ENCODE assay signal across 11 cellular contexts in genomic region chr10:75407296-75407715, GRCh38. TPM values are rescaled to one million over a fixed set of nuclear protein-coding genes. Genes with fewer than 3 reads are reported as not detected.
A peak's percentile ranks its signal among the peaks of the same experiment; 100 is the strongest.
DNase-seq lines count a peak whose midpoint lies in the region; ATAC-seq, FAIRE-seq and TF ChIP-seq lines count a peak whose summit lies in the region.
"Had no signal": no experiment of that assay in that cellular context is flagged by ENCODE, and none has a peak within 500 bp of the region (broad histone marks: within the 10 kb centered on the region; RNA-seq: fewer than 3 reads in every experiment).

No MANE protein-coding gene starts in this region.

- H3K36me3 Mint-ChIP-seq in activated CD8-positive, alpha-beta T cell treated with anti-CD3 and anti-CD28 coated beads for 36 hours (ENCODE audit: low read depth) = no peaks in the 10 kb centered on the region
- H3K36me3 Mint-ChIP-seq in progenitor cell of endocrine pancreas (ENCODE audit: insufficient read depth) = peaks cover 2% of the 10 kb centered on the region

- peak; percentile 58 for DNase-seq in ELF-1 (ENCODE audit: low read depth, low spot score)
- DNase-seq in activated CD8-positive, alpha-beta T cell treated with anti-CD3 and anti-CD28 coated beads for 36 hours = no peak
- peak in 2 of 3 donors; percentile 59 to 68 for DNase-seq in right cardiac atrium
- DNase-seq in progenitor cell of endocrine pancreas (ENCODE audit: low spot score, unreplicated experiment) = no peak
- no peak for DNase-seq in HTR-8/SVneo (ENCODE audit: insufficient read length, low spot score)
- DNase-seq in effector memory CD4-positive, alpha-beta T cell = no peak
- no peak for DNase-seq in effector CD8-positive, alpha-beta T cell (lab: John Stamatoyannopoulos, UW)
- DNase-seq in SW 1271 (lab: John Stamatoyannopoulos, UW) = no peak

- no peak for TF ChIP-seq CTCF in activated CD8-positive, alpha-beta T cell treated with anti-CD3 and anti-CD28 coated beads for 36 hours (IDR thresholded peaks at IDR 0.05)
- no peak for TF ChIP-seq CTCF in progenitor cell of endocrine pancreas (IDR thresholded peaks at IDR 0.05; ENCODE audit: unreplicated experiment)

- no peak overlapping the region for H3K4me3 ChIP-seq in right cardiac atrium (ENCODE audit: low read length)
- no peak overlapping the region for H3K4me3 ChIP-seq in effector memory CD4-positive, alpha-beta T cell (ENCODE audit: insufficient read depth, low read depth, low read length, poor library complexity, severe bottlenecking)
- H3K4me3 ChIP-seq: mucosa of descending colon had no signal

- H3K27ac Mint-ChIP-seq in activated CD8-positive, alpha-beta T cell treated with anti-CD3 and anti-CD28 coated beads for 36 hours = no peak overlapping the region
- H3K27ac Mint-ChIP-seq in progenitor cell of endocrine pancreas = peak overlapping the region; percentile 78

- H3K4me1 ChIP-seq in right cardiac atrium (ENCODE audit: control insufficient read depth, insufficient read depth, low read length) = no peaks in the 10 kb centered on the region
- peaks cover 29% of the 10 kb centered on the region for H3K4me1 ChIP-seq in effector memory CD4-positive, alpha-beta T cell (ENCODE audit: control insufficient read depth, insufficient read depth, low read length, poor library complexity, severe bottlenecking)

- no peak for ATAC-seq in activated CD8-positive, alpha-beta T cell treated with anti-CD3 and anti-CD28 coated beads for 36 hours
- ATAC-seq in right cardiac atrium = no peak
- ATAC-seq: mucosa of descending colon had no signal

- peaks cover 25% of the 10 kb centered on the region for H3K4me1 Mint-ChIP-seq in activated CD8-positive, alpha-beta T cell treated with anti-CD3 and anti-CD28 coated beads for 36 hours (ENCODE audit: low read depth)
- H3K4me1 Mint-ChIP-seq in progenitor cell of endocrine pancreas (ENCODE audit: low read depth) = peaks cover 32% of the 10 kb centered on the region

- H3K9me3 ChIP-seq in right cardiac atrium (ENCODE audit: control insufficient read depth, low read length) = no peaks in the 10 kb centered on the region
- no peaks in the 10 kb centered on the region for H3K9me3 ChIP-seq in effector memory CD4-positive, alpha-beta T cell (ENCODE audit: control insufficient read depth, low read length)
- H3K9me3 ChIP-seq: mucosa of descending colon had no signal

- no peak overlapping the region for H3K27ac ChIP-seq in right cardiac atrium (ENCODE audit: low read length)
- H3K27ac ChIP-seq in effector memory CD4-positive, alpha-beta T cell (ENCODE audit: insufficient read depth, low read length, poor library complexity, severe bottlenecking) = no peak overlapping the region

- no peaks in the 10 kb centered on the region for H3K9me3 Mint-ChIP-seq in activated CD8-positive, alpha-beta T cell treated with anti-CD3 and anti-CD28 coated beads for 36 hours
- no peaks in the 10 kb centered on the region for H3K9me3 Mint-ChIP-seq in progenitor cell of endocrine pancreas (ENCODE audit: low read depth)

- no peak for FAIRE-seq in HTR-8/SVneo (lab: Jason Lieb, UNC)
- FAIRE-seq: G401.6, TTC549 had no signal

- no peaks in the 10 kb centered on the region for H3K36me3 ChIP-seq in effector memory CD4-positive, alpha-beta T cell (ENCODE audit: control insufficient read depth, insufficient read depth, low read length)

- CTCF ChIA-PET in activated CD8-positive, alpha-beta T cell treated with anti-CD3 and anti-CD28 coated beads for 36 hours (lab: Charles Lee) = interaction anchor here (1.2 kb wide), 1 partner anchor 12 kb away, joined by 3 read pairs; no protein-coding TSS in a partner anchor

- H3K27me3 ChIP-seq in right cardiac atrium (ENCODE audit: control insufficient read depth, insufficient read depth) = no peaks in the 10 kb centered on the region
- peaks cover 65% of the 10 kb centered on the region for H3K27me3 ChIP-seq in effector memory CD4-positive, alpha-beta T cell (replicated peaks; ENCODE audit: control insufficient read depth, insufficient read depth, low read length, poor library complexity, severe bottlenecking)

- WGBS in right cardiac atrium = 80% methylated on average over 33 of the region's 33 CpGs

- intact Hi-C loops in activated CD8-positive, alpha-beta T cell treated with anti-CD3 and anti-CD28 coated beads for 36 hours (cut with micrococcal nuclease) = no loop called here
- intact Hi-C loops in right cardiac atrium (cut with DNase I) = loop anchor here in 3 of 4 donors (10.0 kb wide), 5 partner anchors 207 to 1147 kb away; no protein-coding TSS in a partner anchor

- H3K27me3 Mint-ChIP-seq in activated CD8-positive, alpha-beta T cell treated with anti-CD3 and anti-CD28 coated beads for 36 hours = peaks cover 69% of the 10 kb centered on the region
- H3K27me3 Mint-ChIP-seq in progenitor cell of endocrine pancreas = peaks cover 34% of the 10 kb centered on the region

- peak overlapping the region; percentile 42 for H3K4me3 Mint-ChIP-seq in activated CD8-positive, alpha-beta T cell treated with anti-CD3 and anti-CD28 coated beads for 36 hours
- peak overlapping the region; percentile 63 for H3K4me3 Mint-ChIP-seq in progenitor cell of endocrine pancreas (ENCODE audit: low read depth)

- POLR2A ChIA-PET in activated CD8-positive, alpha-beta T cell treated with anti-CD3 and anti-CD28 coated beads for 36 hours (lab: Charles Lee) = no interaction called here

RNA-seq across cellular contexts. Expression of gene ZNF503, which starts 5.7 kb away (rescaled TPM):
- under 1 TPM; 0.25 to 0.31 TPM for total RNA-seq in activated CD8-positive, alpha-beta T cell treated with anti-CD3 and anti-CD28 coated beads for 36 hours
- total RNA-seq in right cardiac atrium (10 to 100 TPM; 13.2 to 14.6 (median 14.3) TPM), progenitor cell of endocrine pancreas (31.7 and 33.7 TPM in 2 replicates)
- polyA plus RNA-seq in right cardiac atrium = 8.7 TPM

RNA-seq across cellular contexts. Expression of gene LRMDA, which starts 24.1 kb away (rescaled TPM):
- not detected for total RNA-seq in activated CD8-positive, alpha-beta T cell treated with anti-CD3 and anti-CD28 coated beads for 36 hours
- total RNA-seq in right cardiac atrium (10 to 100 TPM; 42.7 to 97.9 (median 55.1) TPM), progenitor cell of endocrine pancreas (6.5 and 9.7 TPM in 2 replicates)
- polyA plus RNA-seq in right cardiac atrium = 48.8 TPM

Comparison
In these comparisons a context has a peak if more than half of its experiments do, and no peak if none do; other contexts are left out.
1. DNase-seq: peak in ELF-1 (single experiment) and right cardiac atrium (2 of 3); none in activated CD8-positive, alpha-beta T cell treated with anti-CD3 and anti-CD28 coated beads for 36 hours (single experiment), progenitor cell of endocrine pancreas (single experiment), HTR-8/SVneo (single experiment), effector memory CD4-positive, alpha-beta T cell (0 of 3), effector CD8-positive, alpha-beta T cell (single experiment) and SW 1271 (0 of 2).
2. RNA of gene ZNF503, which starts 5.7 kb away (total RNA-seq): 31.7 to 33.7 TPM in progenitor cell of endocrine pancreas and 13.2 to 14.6 TPM in right cardiac atrium; 0.25 to 0.31 TPM in activated CD8-positive, alpha-beta T cell treated with anti-CD3 and anti-CD28 coated beads for 36 hours; every median in the first group is over 10 times any median in the second.